1 cellular context compared by ENCODE assay signal in genomic region chr22:34841321-34841901, GRCh38.
A peak's percentile ranks its signal among the peaks of the same experiment; 100 is the strongest.
TF ChIP-seq lines count a peak whose summit lies in the region.

No MANE protein-coding gene starts in this region.

TF ChIP-seq in H1, 55 proteins besides CTCF, POLR2A, EP300 and RAD21 (continued from another document):
- TF ChIP-seq ZNF274 (IDR thresholded peaks at IDR 0.05; ENCODE audit: borderline replicate concordance, extremely low read depth, low read length): no peak
- TF ChIP-seq E2F6 (IDR thresholded peaks at IDR 0.05): no peak
- no peak for TF ChIP-seq BCL11A (IDR thresholded peaks at IDR 0.05; ENCODE audit: low read depth in 2 of 2, low read length in 2 of 2)
- no peak for TF ChIP-seq SIRT6 (IDR thresholded peaks at IDR 0.05; ENCODE audit: low read length)
- no peak for TF ChIP-seq TBP (IDR thresholded peaks at IDR 0.05; ENCODE audit: low read depth, low read length)
- TF ChIP-seq CHD1 (IDR thresholded peaks at IDR 0.05; ENCODE audit: low read depth, low read length): no peak
- no peak for TF ChIP-seq JUN (IDR thresholded peaks at IDR 0.05; ENCODE audit: low read depth, low read length)
- TF ChIP-seq SIX5 (IDR thresholded peaks at IDR 0.05; ENCODE audit: low read depth, low read length): no peak
- no peak for TF ChIP-seq USF2 (IDR thresholded peaks at IDR 0.05; ENCODE audit: low read length)
- no peak for TF ChIP-seq FOSL1 (IDR thresholded peaks at IDR 0.05; ENCODE audit: insufficient read depth, low read depth, low read length)
- TF ChIP-seq KDM5A (IDR thresholded peaks at IDR 0.05; ENCODE audit: low read length): no peak
- TF ChIP-seq EZH2 (IDR thresholded peaks at IDR 0.05; ENCODE audit: low read depth, low read length, severe bottlenecking): no peak
- no peak for TF ChIP-seq BRCA1 (IDR thresholded peaks at IDR 0.05; ENCODE audit: low read depth, low read length)
- TF ChIP-seq GTF2F1 (IDR thresholded peaks at IDR 0.05; ENCODE audit: borderline replicate concordance, low read depth, low read length): no peak
- TF ChIP-seq SAP30 (IDR thresholded peaks at IDR 0.05; ENCODE audit: insufficient read depth, insufficient replicate concordance, low read length): no peak
- TF ChIP-seq NRF1 (IDR thresholded peaks at IDR 0.05; ENCODE audit: low read depth, low read length): no peak
- TF ChIP-seq CHD2 (IDR thresholded peaks at IDR 0.05; ENCODE audit: low read length): no peak
- TF ChIP-seq EGR1 (IDR thresholded peaks at IDR 0.05; ENCODE audit: borderline replicate concordance, low read depth, low read length): no peak
- no peak for TF ChIP-seq CBX8 (IDR thresholded peaks at IDR 0.05; ENCODE audit: borderline replicate concordance, low read depth, low read length)
- no peak for TF ChIP-seq CBX5 (IDR thresholded peaks at IDR 0.05; ENCODE audit: low read depth, low read length)
- no peak for TF ChIP-seq SP2 (IDR thresholded peaks at IDR 0.05; ENCODE audit: low read length)
- TF ChIP-seq JUND (IDR thresholded peaks at IDR 0.05; ENCODE audit: low read length): peak; percentile 9; the same call in 1 of the 2 replicates
- TF ChIP-seq CTBP2 (IDR thresholded peaks at IDR 0.05; ENCODE audit: borderline replicate concordance, insufficient read depth, insufficient read length, low read length): no peak
- peak; percentile 50 for TF ChIP-seq CHD7 (IDR thresholded peaks at IDR 0.05; ENCODE audit: insufficient replicate concordance, low read length)
- 0 out of 4 replicates have a peak, but pooled peaks have one; percentile 22 to 35 for TF ChIP-seq SIN3A (conservative IDR thresholded peaks at IDR 0.05 in 1 of 2, IDR thresholded peaks at IDR 0.05 in 1 of 2; ENCODE audit: low read depth in 1 of 2, low read length in 2 of 2)
- TF ChIP-seq YY1 (IDR thresholded peaks at IDR 0.05; ENCODE audit: low read depth, low read length): 0 out of 2 replicates have a peak, but pooled peaks have one; percentile 10
- no peak for TF ChIP-seq PHF8 (conservative IDR thresholded peaks at IDR 0.05; ENCODE audit: low read depth, low read length)
- TF ChIP-seq SRF (IDR thresholded peaks at IDR 0.05; ENCODE audit: low read depth, low read length): no peak
- no peak for TF ChIP-seq MAX (IDR thresholded peaks at IDR 0.05)
- TF ChIP-seq ASH2L (IDR thresholded peaks at IDR 0.05; ENCODE audit: low read length): no peak
- TF ChIP-seq SP1 (IDR thresholded peaks at IDR 0.05; ENCODE audit: low read depth, low read length): peak; percentile 50
- TF ChIP-seq HDAC2 (IDR thresholded peaks at IDR 0.05; ENCODE audit: borderline replicate concordance in 1 of 2, low read depth in 2 of 2, low read length in 2 of 2): 0 out of 4 replicates have a peak, but pooled peaks of 1 of the 2 experiments have one; percentile 11
- TF ChIP-seq SP4 (IDR thresholded peaks at IDR 0.05; ENCODE audit: low read length): no peak
- no peak for TF ChIP-seq HDAC6 (IDR thresholded peaks at IDR 0.05; ENCODE audit: low read depth, low read length)
- peak; percentile 38 for TF ChIP-seq NANOG (IDR thresholded peaks at IDR 0.05; ENCODE audit: insufficient read depth, low read depth, low read length, poor library complexity, severe bottlenecking)
- TF ChIP-seq ATF2 (IDR thresholded peaks at IDR 0.05; ENCODE audit: low read length): no peak
- no peak for TF ChIP-seq BACH1 (IDR thresholded peaks at IDR 0.05; ENCODE audit: low read length)
- no peak for TF ChIP-seq RBBP5 (IDR thresholded peaks at IDR 0.05; ENCODE audit: borderline replicate concordance, low read depth, low read length)
- TF ChIP-seq SUZ12 (IDR thresholded peaks at IDR 0.05; ENCODE audit: low read length): no peak
- TF ChIP-seq RNF2 (IDR thresholded peaks at IDR 0.05; ENCODE audit: borderline replicate concordance, low read depth, low read length, missing control alignments, poor library complexity, severe bottlenecking): no peak
- TF ChIP-seq MAFK (IDR thresholded peaks at IDR 0.05; ENCODE audit: low read depth, low read length): peak; percentile 37
- no peak for TF ChIP-seq POLR2AphosphoS5 (IDR thresholded peaks at IDR 0.05; ENCODE audit: low read depth, low read length)
- TF ChIP-seq TAF1 (IDR thresholded peaks at IDR 0.05; ENCODE audit: low read depth, low read length): 0 out of 2 replicates have a peak, but pooled peaks have one; percentile 40
- no peak for TF ChIP-seq KDM1A (IDR thresholded peaks at IDR 0.05; ENCODE audit: borderline replicate concordance, low read length)
- TF ChIP-seq GABPA (IDR thresholded peaks at IDR 0.05; ENCODE audit: borderline replicate concordance, insufficient read depth, low read length): no peak
- TF ChIP-seq TEAD4 (IDR thresholded peaks at IDR 0.05; ENCODE audit: low read depth, low read length): peak; percentile 84; the same call in 1 of the 2 replicates
- TF ChIP-seq TCF12 (IDR thresholded peaks at IDR 0.05; ENCODE audit: low read depth, low read length): peak; percentile 14; the same call in 1 of the 2 replicates
- no peak for TF ChIP-seq TAF7 (optimal IDR thresholded peaks at IDR 0.05; ENCODE audit: borderline replicate concordance, low read depth, low read length)
- no peak for TF ChIP-seq RFX5 (IDR thresholded peaks at IDR 0.05; ENCODE audit: borderline replicate concordance, low read depth, low read length)
- no peak for TF ChIP-seq CEBPB (IDR thresholded peaks at IDR 0.05; ENCODE audit: low read depth, low read length)
- TF ChIP-seq KDM4A (IDR thresholded peaks at IDR 0.05; ENCODE audit: low read depth, low read length, severe bottlenecking): no peak
- no peak for TF ChIP-seq ATF3 (IDR thresholded peaks at IDR 0.05; ENCODE audit: insufficient read depth, low read depth, low read length)
